8 cellular contexts compared by ENCODE assay signal in the genomic region with DNA sequence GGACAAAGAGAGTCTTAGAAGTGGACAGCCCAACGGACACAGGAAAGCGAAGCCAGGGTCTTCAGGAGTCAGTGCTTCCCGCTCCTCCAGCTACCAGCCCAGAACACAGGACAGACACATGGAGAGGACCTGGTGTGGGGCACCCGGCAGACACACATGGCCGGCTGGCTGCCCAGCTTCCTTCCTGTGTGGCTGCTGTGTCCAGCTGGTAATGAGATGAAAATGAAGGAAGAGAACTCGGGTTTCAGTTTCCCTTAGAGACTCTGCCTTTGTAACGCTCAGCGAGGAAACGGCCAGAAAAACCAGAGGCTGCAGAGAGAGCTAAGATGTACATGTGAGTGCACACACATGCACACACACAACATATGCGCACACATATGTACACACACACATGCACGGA.
A peak's percentile ranks its signal among the peaks of the same experiment; 100 is the strongest.
DNase-seq lines count a peak whose midpoint lies in the region; ATAC-seq and TF ChIP-seq lines count a peak whose summit lies in the region.

No MANE protein-coding gene starts in this region.

- no peak overlapping the region for H3K4ac ChIP-seq in mesendoderm (ENCODE audit: low read depth, low read length)

- peaks cover 72% of the 10 kb centered on the region for H3K4me1 Mint-ChIP-seq in activated T-cell treated with anti-CD3 and anti-CD28 coated beads, Interleukin-2, amount 50 U/mL, for 72 hours (ENCODE audit: low read depth)

- in situ Hi-C loops in transverse colon (cut with MboI; ENCODE audit: low pct_ligation_motif_present in 1 of 4, low pct_unique_long_range_greater_than_20kb in 1 of 4, low sequenced_read_pairs in 3 of 4), result loop anchor here in 3 of 4 donors (25.0 kb wide), 1 partner anchor 131 kb away; no protein-coding TSS in a partner anchor

- no peak for DNase-seq in activated T-cell treated with anti-CD3 and anti-CD28 coated beads, Interleukin-2, amount 50 U/mL, for 72 hours
- DNase-seq in activated T-cell treated with anti-CD3 and anti-CD28 coated beads for 4 hours, result no peak
- peak; percentile 18 to 40 for DNase-seq in dermis microvascular lymphatic vessel endothelial cell (ENCODE audit: low read depth in 2 of 2)
- DNase-seq in transverse colon, result peak; percentile 61
- DNase-seq in NCI-H524 (lab: John Stamatoyannopoulos, UW), result no peak
- no peak for DNase-seq in mesendoderm
- DNase-seq in activated T-cell treated with anti-CD3 and anti-CD28 coated beads, Interleukin-2, amount 50 U/mL, for 48 hours, result no peak

- peaks cover under 1 to 4% of the 10 kb centered on the region in 2 donors for H3K9me3 Mint-ChIP-seq in activated T-cell treated with anti-CD3 and anti-CD28 coated beads, Interleukin-2, amount 50 U/mL, for 72 hours

- no peaks in the 10 kb centered on the region for H3K27me3 Mint-ChIP-seq in activated T-cell treated with anti-CD3 and anti-CD28 coated beads, Interleukin-2, amount 50 U/mL, for 72 hours (ENCODE audit: low read depth)

- no peak overlapping the region for H4K5ac ChIP-seq in mesendoderm (ENCODE audit: low read length)

- H2BK5ac ChIP-seq in mesendoderm (ENCODE audit: low read length), result no peak overlapping the region

- H3K4me3 Mint-ChIP-seq in activated T-cell treated with anti-CD3 and anti-CD28 coated beads, Interleukin-2, amount 50 U/mL, for 72 hours, result peak overlapping the region in 1 of 2 donors; percentile 37

- H3K27me3 ChIP-seq in transverse colon (no peaks in the 10 kb centered on the region), mesendoderm (ENCODE audit: insufficient read depth, low read length, poor library complexity) (no peaks in the 10 kb centered on the region)

- no peak overlapping the region for H2AK5ac ChIP-seq in mesendoderm (ENCODE audit: low read length)

- peaks cover 16 to 49% of the 10 kb centered on the region in 2 donors for H3K36me3 Mint-ChIP-seq in activated T-cell treated with anti-CD3 and anti-CD28 coated beads, Interleukin-2, amount 50 U/mL, for 72 hours (ENCODE audit: insufficient read depth in 2 of 2)

- H3K79me1 ChIP-seq in mesendoderm (ENCODE audit: low read length), result no peaks in the 10 kb centered on the region

- H3K27ac ChIP-seq in transverse colon (peak overlapping the region; percentile 23 to 71 (median 48)), mesendoderm (ENCODE audit: low read depth, low read length) (no peak overlapping the region)

- H3K36me3 ChIP-seq in transverse colon, result no peaks in the 10 kb centered on the region
- H3K36me3 ChIP-seq in mesendoderm (ENCODE audit: control insufficient read depth, insufficient read depth, low read length), result no peaks in the 10 kb centered on the region

- H3K9ac ChIP-seq in mesendoderm (ENCODE audit: low read length), result no peak overlapping the region

- H4K8ac ChIP-seq in mesendoderm (ENCODE audit: low read depth, low read length), result no peak overlapping the region

- H3K4me2 ChIP-seq in mesendoderm (ENCODE audit: low read length), result no peak overlapping the region

- H3K79me2 ChIP-seq in mesendoderm (ENCODE audit: control insufficient read depth, insufficient read depth, low read length), result no peaks in the 10 kb centered on the region

- TF ChIP-seq POLR2A in transverse colon (IDR thresholded peaks at IDR 0.05), result no peak

- peak overlapping the region; percentile 70 for H3K27ac Mint-ChIP-seq in activated T-cell treated with anti-CD3 and anti-CD28 coated beads, Interleukin-2, amount 50 U/mL, for 72 hours

- ATAC-seq in activated T-cell treated with anti-CD3 and anti-CD28 coated beads, Interleukin-2, amount 50 U/mL, for 72 hours (replicated peaks in 1 of 2), result no peak
- peak; percentile 50 for ATAC-seq in HG03097 (IDR thresholded peaks at IDR 0.05; ENCODE audit: low FRiP score, unreplicated experiment)

- H3K4me3 ChIP-seq in transverse colon, result no peak overlapping the region
- no peak overlapping the region for H3K4me3 ChIP-seq in mesendoderm (ENCODE audit: low read length)

- H3K23ac ChIP-seq in mesendoderm (ENCODE audit: low read length), result no peak overlapping the region

- intact Hi-C loops in transverse colon (cut with DNase I; ENCODE audit: low total_unique reads), result no loop called here

- no peak overlapping the region for H3K18ac ChIP-seq in mesendoderm (ENCODE audit: low read length)

- TF ChIP-seq CTCF in transverse colon (IDR thresholded peaks at IDR 0.05), result no peak

- H2BK15ac ChIP-seq in mesendoderm (replicated peaks; ENCODE audit: low read depth), result no peak overlapping the region

- TF ChIP-seq EP300 in transverse colon (IDR thresholded peaks at IDR 0.05; ENCODE audit: low read depth), result no peak

- H3K9me3 ChIP-seq in transverse colon, result no peaks in the 10 kb centered on the region

- H3K4me1 ChIP-seq in transverse colon (peaks cover 0 to 18% (median 4%) of the 10 kb centered on the region in 4 donors), mesendoderm (ENCODE audit: control insufficient read depth, low read depth, low read length) (no peaks in the 10 kb centered on the region)

- WGBS in transverse colon (ENCODE audit: low coverage in 1 of 2), 2 donors, result 53% methylated on average over 3 to 11 of the region's 11 CpGs
- WGBS in mesendoderm (ENCODE audit: extremely low coverage, insufficient coverage, low lambda C conversion rate), result no CpG with 5 or more reads among the region's 11 CpGs

- no peak overlapping the region for H2BK120ac ChIP-seq in mesendoderm (ENCODE audit: low read depth, low read length)

- no peak overlapping the region for H3K56ac ChIP-seq in mesendoderm (ENCODE audit: low read length)

Comparison
In these comparisons a context has a peak if more than half of its experiments do, and no peak if none do; other contexts are left out.
1. DNase-seq: peak in dermis microvascular lymphatic vessel endothelial cell (2 of 2) and transverse colon (single experiment); none in activated T-cell treated with anti-CD3 and anti-CD28 coated beads, Interleukin-2, amount 50 U/mL, for 72 hours (0 of 2), activated T-cell treated with anti-CD3 and anti-CD28 coated beads for 4 hours (single experiment), NCI-H524 (0 of 2), mesendoderm (single experiment) and activated T-cell treated with anti-CD3 and anti-CD28 coated beads, Interleukin-2, amount 50 U/mL, for 48 hours (0 of 2).